In the genomic region with DNA sequence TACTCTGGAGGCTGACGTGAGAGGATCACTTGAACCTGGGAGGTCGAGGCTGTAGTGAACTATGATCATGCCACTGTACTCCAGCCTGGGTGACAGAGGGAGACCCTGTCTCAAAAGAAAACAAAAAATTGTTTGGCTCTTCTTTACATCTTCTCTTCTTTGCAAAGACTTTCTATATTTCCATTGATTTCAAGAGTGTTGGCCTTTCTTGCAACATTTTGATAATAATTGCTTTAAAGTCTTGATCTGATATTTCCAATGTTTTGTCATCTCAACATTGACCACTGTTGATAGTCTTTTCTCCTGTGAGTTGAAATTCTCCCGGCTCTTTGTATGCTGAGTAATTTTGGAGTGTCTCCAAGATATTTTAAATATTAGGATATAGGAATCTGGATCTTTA, we compare ENCODE assay signal across 26 cellular contexts. TPM values are rescaled to one million over a fixed set of nuclear protein-coding genes. Genes with fewer than 3 reads are reported as not detected.
DNase-seq lines count a peak whose midpoint lies in the region; ATAC-seq and TF ChIP-seq lines count a peak whose summit lies in the region.
"Had no signal": no experiment of that assay in that cellular context is flagged by ENCODE, and none has a peak within 500 bp of the region (broad histone marks: within the 10 kb centered on the region; RNA-seq: fewer than 3 reads in every experiment).

No MANE protein-coding gene starts in this region.

- CTCF ChIA-PET in HCT116 (lab: Charles Lee), result no interaction called here
- CTCF ChIA-PET in IMR-90 (lab: Yijun Ruan, JAX), result interaction anchor here (1.1 to 2.2 kb wide), 2 partner anchors 9 to 38 kb away, joined by 5 to 10 read pairs; no protein-coding TSS in a partner anchor
- CTCF ChIA-PET in PC-9 (lab: Charles Lee), result no interaction called here
- CTCF ChIA-PET in RWPE1 (lab: Yijun Ruan, JAX), result no interaction called here
- CTCF ChIA-PET in CD4-positive, alpha-beta memory T cell (lab: Charles Lee; ENCODE audit: partially characterized antibody), result interaction anchor here (1.4 to 4.3 kb wide), 2 partner anchors 43 to 49 kb away, joined by 3 to 72 read pairs; no protein-coding TSS in a partner anchor

- no peak overlapping the region; the same call in 1 of the 2 replicates for H3K4ac ChIP-seq in IMR-90 (ENCODE audit: low read depth, low read length)

- no peak for TF ChIP-seq POLR2A in HCT116 (IDR thresholded peaks at IDR 0.05; ENCODE audit: borderline replicate concordance, extremely low read depth, insufficient read depth, insufficient read length)
- TF ChIP-seq POLR2A in IMR-90 (IDR thresholded peaks at IDR 0.05; ENCODE audit: low read depth, low read length), result no peak
- TF ChIP-seq POLR2A in sigmoid colon (IDR thresholded peaks at IDR 0.05), result no peak

- H3K27ac Mint-ChIP-seq in CD4-positive, alpha-beta memory T cell, result no peak overlapping the region
- H3K27ac Mint-ChIP-seq: CD14-positive monocyte; CD4-positive, CD25-positive, alpha-beta regulatory T cell; CD8-positive, alpha-beta T cell had no signal

- H2BK5ac ChIP-seq in IMR-90 (ENCODE audit: low read depth, low read length, poor library complexity, severe bottlenecking), result no peak overlapping the region

- H2BK120ac ChIP-seq in IMR-90 (ENCODE audit: low read depth, low read length), result no peak overlapping the region; the same call in 1 of the 2 replicates

- H2AK9ac ChIP-seq in IMR-90 (replicated peaks; ENCODE audit: low read depth, low read length, poor library complexity), result no peak overlapping the region

- H3K18ac ChIP-seq in IMR-90 (ENCODE audit: low read depth, low read length), result no peak overlapping the region

- H3K9ac ChIP-seq in HCT116 (ENCODE audit: low read length), result no peak overlapping the region
- H3K9ac ChIP-seq in IMR-90 (ENCODE audit: low read depth, low read length), result no peak overlapping the region
- H3K9ac ChIP-seq: BLaER1 had no signal

- intact Hi-C loops in HCT116 (cut with micrococcal nuclease) (no loop called here), IMR-90 (cut with micrococcal nuclease) (no loop called here), PC-9 (cut with micrococcal nuclease; ENCODE audit: unreplicated experiment) (no loop called here), sigmoid colon (cut with DNase I) (no loop called here)
- intact Hi-C loops in CD4-positive, alpha-beta memory T cell (cut with micrococcal nuclease), result no loop called here

- no peak for TF ChIP-seq RAD21 in HCT116 (IDR thresholded peaks at IDR 0.05; ENCODE audit: low read depth)
- TF ChIP-seq RAD21 in IMR-90 (IDR thresholded peaks at IDR 0.05; ENCODE audit: low read length), result no peak

- BruUV-seq in HCT116 (replicated peaks; lab: Mats Ljungman, UMichigan) (no TSS peak), IMR-90 (replicated peaks; lab: Mats Ljungman, UMichigan) (no TSS peak), PC-9 (replicated peaks; lab: Mats Ljungman, UMichigan) (no TSS peak)

- TF ChIP-seq EP300 in sigmoid colon (IDR thresholded peaks at IDR 0.05), result no peak

- POLR2A ChIA-PET in HCT116 (lab: Charles Lee) (interaction anchor here (1.1 to 3.9 kb wide), 3 partner anchors 10 to 19 kb away, joined by 8 to 41 read pairs (median 8); a partner anchor contains a TSS), IMR-90 (lab: Charles Lee; ENCODE audit: unreplicated experiment) (no interaction called here), PC-9 (lab: Charles Lee; ENCODE audit: unreplicated experiment) (interaction anchor here (0.6 kb wide), 1 partner anchor 9 kb away, joined by 5 read pairs; no protein-coding TSS in a partner anchor), RWPE1 (lab: Yijun Ruan, JAX; ENCODE audit: low non-redundant PET) (no interaction called here)
- POLR2A ChIA-PET in CD4-positive, alpha-beta memory T cell (lab: Charles Lee; ENCODE audit: partially characterized antibody), result no interaction called here

- TF ChIP-seq CTCF in HCT116 (IDR thresholded peaks at IDR 0.05 in 2 of 3, conservative IDR thresholded peaks at IDR 0.05 in 1 of 3; ENCODE audit: borderline replicate concordance in 1 of 3, insufficient read depth in 1 of 3, low read depth in 2 of 3, low read length in 2 of 3), result no peak
- TF ChIP-seq CTCF in IMR-90 (conservative IDR thresholded peaks at IDR 0.05; ENCODE audit: low read depth, low read length), result no peak
- no peak for TF ChIP-seq CTCF in PC-9 (conservative IDR thresholded peaks at IDR 0.05)
- no peak for TF ChIP-seq CTCF in sigmoid colon (IDR thresholded peaks at IDR 0.05)
- TF ChIP-seq CTCF in RWPE1 (conservative IDR thresholded peaks at IDR 0.05; ENCODE audit: low read depth), result no peak

- H2AK5ac ChIP-seq in IMR-90 (ENCODE audit: low read depth, low read length), result no peak overlapping the region

- H3K9me1 ChIP-seq in IMR-90 (ENCODE audit: insufficient read depth, low read length), result no peaks in the 10 kb centered on the region

- H3K9me3 ChIP-seq in HCT116 (ENCODE audit: control insufficient read depth in 1 of 2, insufficient read depth in 1 of 2, low read depth in 1 of 2, low read length in 2 of 2) (no peaks in the 10 kb centered on the region), IMR-90 (ENCODE audit: control insufficient read depth, insufficient read depth, low read length) (no peaks in the 10 kb centered on the region), PC-9 (ENCODE audit: insufficient read depth, low read depth) (no peaks in the 10 kb centered on the region), sigmoid colon (no peaks in the 10 kb centered on the region)
- H3K9me3 ChIP-seq in CD4-positive, alpha-beta memory T cell (ENCODE audit: control insufficient read depth in 1 of 2, low read length in 2 of 2), result no peaks in the 10 kb centered on the region
- H3K9me3 ChIP-seq: BE2C had no signal

- H3K4me3 ChIP-seq in HCT116 (replicated peaks in 1 of 2; ENCODE audit: low read depth in 1 of 2, low read length in 2 of 2) (no peak overlapping the region), IMR-90 (ENCODE audit: insufficient read depth, low read depth, low read length) (no peak overlapping the region), PC-9 (no peak overlapping the region), sigmoid colon (no peak overlapping the region)
- no peak overlapping the region for H3K4me3 ChIP-seq in CD4-positive, alpha-beta memory T cell (ENCODE audit: low read length in 2 of 2)
- H3K4me3 ChIP-seq: BLaER1 had no signal

- H3K14ac ChIP-seq in IMR-90 (replicated peaks; ENCODE audit: low read depth, low read length), result no peak overlapping the region

- H3K9me2 ChIP-seq in HCT116 (ENCODE audit: insufficient read depth) (no peaks in the 10 kb centered on the region), PC-9 (ENCODE audit: insufficient read depth) (no peaks in the 10 kb centered on the region)

- H3F3A ChIP-seq in PC-9 (ENCODE audit: insufficient read depth, low read depth), result peaks cover 14% of the 10 kb centered on the region; the same call in 1 of the 2 replicates

- H3K4me2 ChIP-seq in HCT116 (ENCODE audit: low read length), result no peak overlapping the region
- H3K4me2 ChIP-seq in IMR-90 (ENCODE audit: low read depth, low read length), result no peak overlapping the region
- H3K4me2 ChIP-seq in PC-9, result no peak overlapping the region
- H3K4me2 ChIP-seq: BLaER1 had no signal

- in situ Hi-C loops in IMR-90 (cut with MboI; ENCODE audit: low sequenced_read_pairs), result no loop called here

- no peaks in the 10 kb centered on the region for H3K79me1 ChIP-seq in IMR-90 (ENCODE audit: low read depth in 1 of 2, low read length in 2 of 2)

- H2BK15ac ChIP-seq in IMR-90 (ENCODE audit: low read depth, low read length), result no peak overlapping the region

- no peaks in the 10 kb centered on the region for H3K36me3 ChIP-seq in HCT116 (ENCODE audit: control insufficient read depth in 1 of 2, insufficient read depth in 2 of 2, low read length in 2 of 2)
- H3K36me3 ChIP-seq in IMR-90 (ENCODE audit: control insufficient read depth, insufficient read depth, low read length), result no peaks in the 10 kb centered on the region
- no peaks in the 10 kb centered on the region for H3K36me3 ChIP-seq in PC-9 (ENCODE audit: low read depth)
- H3K36me3 ChIP-seq in sigmoid colon, result no peaks in the 10 kb centered on the region
- no peaks in the 10 kb centered on the region for H3K36me3 ChIP-seq in CD4-positive, alpha-beta memory T cell (ENCODE audit: insufficient read depth, low read length)
- H3K36me3 ChIP-seq: BE2C, BLaER1 had no signal

- H3K27me3 Mint-ChIP-seq in CD4-positive, alpha-beta memory T cell, result peaks cover 9 to 11% of the 10 kb centered on the region in 2 donors

- DNase-seq in HCT116 (ENCODE audit: low read depth, low spot score) (no peak), IMR-90 (peak; percentile 28), PC-9 (no peak), sigmoid colon (peak; percentile 26), RWPE1 (ENCODE audit: low spot score) (no peak), COLO829 (ENCODE audit: low spot score) (no peak), NCI-H524 (lab: John Stamatoyannopoulos, UW) (no peak)
- DNase-seq in CD4-positive, alpha-beta memory T cell, result no peak
- DNase-seq: 8988T; ACHN; BE2C; C1 segment of cervical spinal cord; CD4-positive, CD25-positive, alpha-beta regulatory T cell; CD8-positive, alpha-beta T cell; COR-L47; DMS 273 treated with DMSO at 0.1 percent for 48 hours; DMS153; DMS53; DMS79; DND-41; EL; GF-D8 had no signal

- H4K20me1 ChIP-seq in HCT116 (ENCODE audit: insufficient read depth) (no peaks in the 10 kb centered on the region), IMR-90 (ENCODE audit: insufficient read depth, low read length) (no peaks in the 10 kb centered on the region), PC-9 (ENCODE audit: insufficient read depth) (no peaks in the 10 kb centered on the region)
- H4K20me1 ChIP-seq: BLaER1 had no signal

- peaks cover 0 to 10% (median 7%) of the 10 kb centered on the region in 8 donors for H3K9me3 Mint-ChIP-seq in CD4-positive, alpha-beta memory T cell

- dilution Hi-C loops in IMR-90 (cut with HindIII; ENCODE audit: low sequenced_read_pairs, unreplicated experiment), result no loop called here

- WGBS in IMR-90 (ENCODE audit: extremely low coverage in 2 of 2, insufficient read length in 1 of 2), 2 experiments, result no CpG with 5 or more reads among the region's 3 CpGs
- 84 to 93% methylated on average over 3 of the region's 3 CpGs for WGBS in sigmoid colon, 2 donors

- no peak overlapping the region for H3K27ac ChIP-seq in HCT116 (ENCODE audit: low read depth, low read length)
- no peak overlapping the region for H3K27ac ChIP-seq in IMR-90 (ENCODE audit: insufficient read depth, low read length)
- peak overlapping the region; percentile 16; the same call in 1 of the 2 replicates for H3K27ac ChIP-seq in PC-9
- H3K27ac ChIP-seq in sigmoid colon, result no peak overlapping the region
- no peak overlapping the region for H3K27ac ChIP-seq in RWPE1
- H3K27ac ChIP-seq in CD4-positive, alpha-beta memory T cell (ENCODE audit: low read depth, low read length), result no peak overlapping the region
- H3K27ac ChIP-seq: BLaER1 had no signal

- H3K36me3 Mint-ChIP-seq in CD4-positive, alpha-beta memory T cell, result peaks cover 0 to 4% of the 10 kb centered on the region in 2 donors
- H3K36me3 Mint-ChIP-seq: CD14-positive monocyte; CD4-positive, CD25-positive, alpha-beta regulatory T cell; CD8-positive, alpha-beta T cell had no signal

- H4K91ac ChIP-seq in IMR-90 (ENCODE audit: insufficient read depth, low read depth, low read length), result no peak overlapping the region

- H3K23ac ChIP-seq in IMR-90 (ENCODE audit: low read depth, low read length), result no peak overlapping the region

- RAD21 ChIA-PET in HCT116 (lab: Charles Lee; ENCODE audit: low non-redundant PET in 1 of 2, low total read pairs in 2 of 2, uncharacterized antibody in 2 of 2, unreplicated experiment in 2 of 2), result no interaction called here

- H3K56ac ChIP-seq in IMR-90 (ENCODE audit: extremely low read depth, insufficient read depth, low read length), result no peak overlapping the region

- no peak overlapping the region for H4K8ac ChIP-seq in IMR-90 (ENCODE audit: low read depth in 2 of 2, low read length in 2 of 2)

- no peak overlapping the region for H2BK20ac ChIP-seq in IMR-90 (ENCODE audit: low read depth, low read length)

- H3K4me1 Mint-ChIP-seq in CD4-positive, alpha-beta memory T cell, result no peaks in the 10 kb centered on the region
- H3K4me1 Mint-ChIP-seq: CD14-positive monocyte had no signal

- H2AFZ ChIP-seq in HCT116 (ENCODE audit: low read depth, low read length, poor library complexity, severe bottlenecking), result no peak overlapping the region
- no peak overlapping the region for H2AFZ ChIP-seq in IMR-90 (replicated peaks; ENCODE audit: low read length, poor library complexity)
- no peak overlapping the region for H2AFZ ChIP-seq in PC-9

- H3K4me1 ChIP-seq in HCT116 (ENCODE audit: control insufficient read depth in 1 of 2, insufficient read depth in 2 of 2, low read length in 2 of 2) (peaks cover 38 to 70% of the 10 kb centered on the region in 2 experiments), IMR-90 (ENCODE audit: control insufficient read depth, insufficient read depth, low read length) (0 out of 2 replicates have a peak, but pooled peaks cover 2% of the 10 kb centered on the region), PC-9 (replicated peaks; ENCODE audit: insufficient read depth) (peaks cover 27% of the 10 kb centered on the region), sigmoid colon (no peaks in the 10 kb centered on the region)
- no peaks in the 10 kb centered on the region for H3K4me1 ChIP-seq in CD4-positive, alpha-beta memory T cell (ENCODE audit: insufficient read depth, low read length)
- H3K4me1 ChIP-seq: BE2C had no signal

- no peaks in the 10 kb centered on the region for H3K27me3 ChIP-seq in HCT116 (ENCODE audit: insufficient read depth, low read length)
- H3K27me3 ChIP-seq in IMR-90 (ENCODE audit: control insufficient read depth, insufficient read depth, low read length), result no peaks in the 10 kb centered on the region
- H3K27me3 ChIP-seq in PC-9 (ENCODE audit: insufficient read depth, low read depth), result no peaks in the 10 kb centered on the region
- peaks cover 0 to 15% (median 0%) of the 10 kb centered on the region in 3 donors for H3K27me3 ChIP-seq in sigmoid colon
- no peaks in the 10 kb centered on the region for H3K27me3 ChIP-seq in CD4-positive, alpha-beta memory T cell (ENCODE audit: insufficient read depth, low read length)
- H3K27me3 ChIP-seq: BE2C, BLaER1 had no signal

- H3K79me2 ChIP-seq in HCT116 (ENCODE audit: insufficient read depth, low read length) (no peaks in the 10 kb centered on the region), PC-9 (ENCODE audit: low read depth) (no peaks in the 10 kb centered on the region)

- H3K4me3 Mint-ChIP-seq in CD4-positive, alpha-beta memory T cell, result no peak overlapping the region
- H3K4me3 Mint-ChIP-seq: CD14-positive monocyte; CD4-positive, CD25-positive, alpha-beta regulatory T cell; CD8-positive, alpha-beta T cell had no signal

- ATAC-seq in HCT116, result no peak
- ATAC-seq in IMR-90 (ENCODE audit: low read depth), result no peak; the same call in 1 of the 2 replicates
- ATAC-seq: CD8-positive, alpha-beta T cell had no signal

- H4K5ac ChIP-seq in IMR-90 (ENCODE audit: low read depth, low read length), result no peak overlapping the region

RNA-seq across cellular contexts. Expression of a gene that starts 17.8 kb away (rescaled TPM):
- 234 TPM for total RNA-seq in HCT116 (2021; ENCODE audit: unreplicated experiment)
- polyA plus RNA-seq in HCT116 (2012), result 401 and 646 TPM in 2 replicates
- 2.9 and 3.9 TPM in 2 replicates for total RNA-seq in IMR-90 (2012; rRNA removed)
- polyA plus RNA-seq in IMR-90 (2012; rRNA removed), result 3.8 and 4.4 TPM in 2 replicates
- 2.4 and 4.7 TPM in 2 replicates for polyA plus RNA-seq in IMR-90 (2012; cell fraction: cytosol; rRNA removed)
- polyA plus RNA-seq in IMR-90 (2012; cell fraction: nucleus; rRNA removed; ENCODE audit: low replicate concordance), result 1.9 and 4.8 TPM in 2 replicates
- 498 and 602 TPM in 2 replicates for total RNA-seq in PC-9 (2021)
- total RNA-seq in sigmoid colon, result under 1 TPM in 2 of 4 donors, not detected in 2; 0.16 to 0.71 TPM
- polyA plus RNA-seq in sigmoid colon, result 100 to 1,000 TPM; 210 to 690 (median 293) TPM
- not detected for total RNA-seq in CD4-positive, alpha-beta memory T cell
- under 1 TPM in 1 of 2 donors, not detected in 1; 0.05 TPM for polyA plus RNA-seq in CD4-positive, alpha-beta memory T cell
- total RNA-seq: CD8-positive, alpha-beta T cell had no signal
- polyA plus RNA-seq: CD14-positive monocyte had no signal

RNA-seq across cellular contexts. Expression of a gene that starts 29.3 kb away (rescaled TPM):
- total RNA-seq in HCT116 (2021; ENCODE audit: unreplicated experiment) (30.4 TPM), IMR-90 (2012; rRNA removed) (1.7 and 2.3 TPM in 2 replicates), PC-9 (2021) (23.2 and 34.7 TPM in 2 replicates), sigmoid colon (1 to 10 TPM in 3 of 4 donors, under 1 TPM in 1; 0.99 to 5.5 (median 2.1) TPM)
- polyA plus RNA-seq in HCT116 (2012), result 36.9 and 40.2 TPM in 2 replicates
- polyA plus RNA-seq in IMR-90 (2012; rRNA removed) (4.3 and 5.2 TPM in 2 replicates), sigmoid colon (10 to 100 TPM in 1 of 3 donors, 1 to 10 TPM in 2; 2.1 to 12.3 (median 4.8) TPM)
- polyA plus RNA-seq in IMR-90 (2012; cell fraction: cytosol; rRNA removed), result 5.0 and 8.7 TPM in 2 replicates
- 4.1 and 6.2 TPM in 2 replicates for polyA plus RNA-seq in IMR-90 (2012; cell fraction: nucleus; rRNA removed; ENCODE audit: low replicate concordance)
- 1 to 10 TPM; 6.1 to 7.6 TPM for total RNA-seq in CD4-positive, alpha-beta memory T cell
- polyA plus RNA-seq in CD4-positive, alpha-beta memory T cell, result under 1 TPM in 1 of 2 donors, not detected in 1; 0.49 TPM
- total RNA-seq: A673; CD8-positive, alpha-beta T cell had no signal

RNA-seq across cellular contexts. Expression of a gene that starts 42.9 kb away (rescaled TPM):
- 19.2 TPM for total RNA-seq in HCT116 (2021; ENCODE audit: unreplicated experiment)
- polyA plus RNA-seq in HCT116 (2012), result 41.6 and 56.2 TPM in 2 replicates
- 0.18 TPM in 1 of 2 replicates, not detected in the other for total RNA-seq in IMR-90 (2012; rRNA removed)
- 0.12 and 0.16 TPM in 2 replicates for polyA plus RNA-seq in IMR-90 (2012; rRNA removed)
- 0.30 and 0.37 TPM in 2 replicates for polyA plus RNA-seq in IMR-90 (2012; cell fraction: cytosol; rRNA removed)
- 0.12 TPM in 1 of 2 replicates, not detected in the other for polyA plus RNA-seq in IMR-90 (2012; cell fraction: nucleus; rRNA removed; ENCODE audit: low replicate concordance)
- total RNA-seq in PC-9 (2021), result 31.3 and 45.2 TPM in 2 replicates
- total RNA-seq in sigmoid colon, result 1 to 10 TPM in 1 of 4 donors, under 1 TPM in 1, not detected in 2; 0.71 to 1.1 TPM
- polyA plus RNA-seq in sigmoid colon, result 100 to 1,000 TPM; 174 to 705 (median 231) TPM
- not detected for total RNA-seq in CD4-positive, alpha-beta memory T cell
- not detected for polyA plus RNA-seq in CD4-positive, alpha-beta memory T cell
- total RNA-seq: A673; CD4-positive, CD25-positive, alpha-beta regulatory T cell; CD8-positive, alpha-beta T cell had no signal
- polyA plus RNA-seq: AG04450; CD14-positive monocyte; CD4-positive, CD25-positive, alpha-beta regulatory T cell had no signal

RNA-seq across cellular contexts. Expression of a gene that starts 48.0 kb away (rescaled TPM):
- total RNA-seq in HCT116 (2021; ENCODE audit: unreplicated experiment) (1.1 TPM), IMR-90 (2012; rRNA removed) (not detected in 2 replicates), PC-9 (2021) (0.48 and 0.72 TPM in 2 replicates), sigmoid colon (not detected)
- polyA plus RNA-seq in HCT116 (2012), result 0.81 and 0.85 TPM in 2 replicates
- polyA plus RNA-seq in IMR-90 (2012; rRNA removed) (0.17 TPM in 1 of 2 replicates, not detected in the other), sigmoid colon (under 1 TPM in 1 of 3 donors, not detected in 2; 0.39 TPM)
- 0.19 TPM in 1 of 2 replicates, not detected in the other for polyA plus RNA-seq in IMR-90 (2012; cell fraction: cytosol; rRNA removed)
- not detected in 2 replicates for polyA plus RNA-seq in IMR-90 (2012; cell fraction: nucleus; rRNA removed; ENCODE audit: low replicate concordance)
- total RNA-seq in CD4-positive, alpha-beta memory T cell, result not detected
- not detected for polyA plus RNA-seq in CD4-positive, alpha-beta memory T cell
- total RNA-seq: A673; CD4-positive, CD25-positive, alpha-beta regulatory T cell; CD8-positive, alpha-beta T cell had no signal
- polyA plus RNA-seq: AG04450, CD14-positive monocyte had no signal

Comparison
In these comparisons a context has a peak if more than half of its experiments do, and no peak if none do; other contexts are left out.
1. DNase-seq: peak in IMR-90 (single experiment) and sigmoid colon (single experiment); none in HCT116 (single experiment), PC-9 (0 of 2), RWPE1 (single experiment), COLO829 (single experiment), CD4-positive, alpha-beta memory T cell (0 of 5) and NCI-H524 (0 of 2).
2. RNA of a gene that starts 17.8 kb away (total RNA-seq): 498 to 602 TPM in PC-9 and 234 TPM in HCT116 (single experiment); 2.9 to 3.9 TPM in IMR-90, not detected in CD4-positive, alpha-beta memory T cell and 0.16 to 0.71 TPM in sigmoid colon; every median in the first group is over 10 times any median in the second.
3. CTCF ChIA-PET loops: an anchor here in IMR-90 (1.1 to 2.2 kb wide) and CD4-positive, alpha-beta memory T cell (1.4 to 4.3 kb wide); none called in HCT116, PC-9 and RWPE1.
4. POLR2A ChIA-PET loops: an anchor here in HCT116 (1.1 to 3.9 kb wide) and PC-9 (0.6 kb wide); none called in IMR-90, RWPE1 and CD4-positive, alpha-beta memory T cell.